Comparison of ENCODE assay signal across 2 cellular contexts in the genomic region with DNA sequence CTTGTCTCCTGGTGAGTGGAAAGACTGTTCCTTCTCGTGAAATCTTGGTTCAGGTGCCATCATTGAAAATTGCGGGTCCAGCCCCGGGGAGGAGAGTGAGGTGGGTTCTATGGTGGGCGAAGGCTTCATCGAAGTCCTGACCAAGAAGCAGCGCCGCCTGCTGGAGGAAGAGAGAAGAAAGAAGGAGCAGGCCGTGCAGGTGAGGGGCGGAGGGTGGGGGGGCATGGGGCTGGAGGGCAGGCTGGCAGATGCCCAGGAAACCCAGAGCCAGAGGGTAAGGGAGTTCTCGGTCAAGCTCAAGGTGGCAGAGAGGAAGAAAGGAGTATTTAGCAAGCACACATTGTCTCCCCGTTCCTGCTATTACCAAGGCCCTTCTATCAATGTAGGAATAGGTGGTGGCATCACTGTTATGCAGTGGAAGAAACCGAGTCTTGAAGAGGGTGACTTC.
TF ChIP-seq lines count a peak whose summit lies in the region.

No MANE protein-coding gene starts in this region.

TF ChIP-seq in HEK293T, 16 proteins besides CTCF, POLR2A, EP300 and RAD21 (continued from another document):
- TF ChIP-seq CTBP1 (IDR thresholded peaks at IDR 0.05; ENCODE audit: borderline replicate concordance) (no peak), TARDBP (IDR thresholded peaks at IDR 0.05) (no peak), ARNT (IDR thresholded peaks at IDR 0.05) (no peak), HDGF (IDR thresholded peaks at IDR 0.05; ENCODE audit: borderline replicate concordance) (no peak), ZNF384 (IDR thresholded peaks at IDR 0.05) (no peak), FOXM1 (IDR thresholded peaks at IDR 0.05; ENCODE audit: borderline replicate concordance) (no peak), ELF4 (IDR thresholded peaks at IDR 0.05) (no peak), NFRKB (IDR thresholded peaks at IDR 0.05) (no peak), FOXA1 (IDR thresholded peaks at IDR 0.05) (no peak), LEF1 (IDR thresholded peaks at IDR 0.05; ENCODE audit: borderline replicate concordance) (no peak)
- TF ChIP-seq, protein P1, sequence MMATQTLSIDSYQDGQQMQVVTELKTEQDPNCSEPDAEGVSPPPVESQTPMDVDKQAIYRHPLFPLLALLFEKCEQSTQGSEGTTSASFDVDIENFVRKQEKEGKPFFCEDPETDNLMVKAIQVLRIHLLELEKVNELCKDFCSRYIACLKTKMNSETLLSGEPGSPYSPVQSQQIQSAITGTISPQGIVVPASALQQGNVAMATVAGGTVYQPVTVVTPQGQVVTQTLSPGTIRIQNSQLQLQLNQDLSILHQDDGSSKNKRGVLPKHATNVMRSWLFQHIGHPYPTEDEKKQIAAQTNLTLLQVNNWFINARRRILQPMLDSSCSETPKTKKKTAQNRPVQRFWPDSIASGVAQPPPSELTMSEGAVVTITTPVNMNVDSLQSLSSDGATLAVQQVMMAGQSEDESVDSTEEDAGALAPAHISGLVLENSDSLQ (IDR thresholded peaks at IDR 0.05): no peak

TF ChIP-seq in HepG2, 621 proteins besides CTCF, POLR2A, EP300 and RAD21 (continued from another document):
- TF ChIP-seq, protein P2, sequence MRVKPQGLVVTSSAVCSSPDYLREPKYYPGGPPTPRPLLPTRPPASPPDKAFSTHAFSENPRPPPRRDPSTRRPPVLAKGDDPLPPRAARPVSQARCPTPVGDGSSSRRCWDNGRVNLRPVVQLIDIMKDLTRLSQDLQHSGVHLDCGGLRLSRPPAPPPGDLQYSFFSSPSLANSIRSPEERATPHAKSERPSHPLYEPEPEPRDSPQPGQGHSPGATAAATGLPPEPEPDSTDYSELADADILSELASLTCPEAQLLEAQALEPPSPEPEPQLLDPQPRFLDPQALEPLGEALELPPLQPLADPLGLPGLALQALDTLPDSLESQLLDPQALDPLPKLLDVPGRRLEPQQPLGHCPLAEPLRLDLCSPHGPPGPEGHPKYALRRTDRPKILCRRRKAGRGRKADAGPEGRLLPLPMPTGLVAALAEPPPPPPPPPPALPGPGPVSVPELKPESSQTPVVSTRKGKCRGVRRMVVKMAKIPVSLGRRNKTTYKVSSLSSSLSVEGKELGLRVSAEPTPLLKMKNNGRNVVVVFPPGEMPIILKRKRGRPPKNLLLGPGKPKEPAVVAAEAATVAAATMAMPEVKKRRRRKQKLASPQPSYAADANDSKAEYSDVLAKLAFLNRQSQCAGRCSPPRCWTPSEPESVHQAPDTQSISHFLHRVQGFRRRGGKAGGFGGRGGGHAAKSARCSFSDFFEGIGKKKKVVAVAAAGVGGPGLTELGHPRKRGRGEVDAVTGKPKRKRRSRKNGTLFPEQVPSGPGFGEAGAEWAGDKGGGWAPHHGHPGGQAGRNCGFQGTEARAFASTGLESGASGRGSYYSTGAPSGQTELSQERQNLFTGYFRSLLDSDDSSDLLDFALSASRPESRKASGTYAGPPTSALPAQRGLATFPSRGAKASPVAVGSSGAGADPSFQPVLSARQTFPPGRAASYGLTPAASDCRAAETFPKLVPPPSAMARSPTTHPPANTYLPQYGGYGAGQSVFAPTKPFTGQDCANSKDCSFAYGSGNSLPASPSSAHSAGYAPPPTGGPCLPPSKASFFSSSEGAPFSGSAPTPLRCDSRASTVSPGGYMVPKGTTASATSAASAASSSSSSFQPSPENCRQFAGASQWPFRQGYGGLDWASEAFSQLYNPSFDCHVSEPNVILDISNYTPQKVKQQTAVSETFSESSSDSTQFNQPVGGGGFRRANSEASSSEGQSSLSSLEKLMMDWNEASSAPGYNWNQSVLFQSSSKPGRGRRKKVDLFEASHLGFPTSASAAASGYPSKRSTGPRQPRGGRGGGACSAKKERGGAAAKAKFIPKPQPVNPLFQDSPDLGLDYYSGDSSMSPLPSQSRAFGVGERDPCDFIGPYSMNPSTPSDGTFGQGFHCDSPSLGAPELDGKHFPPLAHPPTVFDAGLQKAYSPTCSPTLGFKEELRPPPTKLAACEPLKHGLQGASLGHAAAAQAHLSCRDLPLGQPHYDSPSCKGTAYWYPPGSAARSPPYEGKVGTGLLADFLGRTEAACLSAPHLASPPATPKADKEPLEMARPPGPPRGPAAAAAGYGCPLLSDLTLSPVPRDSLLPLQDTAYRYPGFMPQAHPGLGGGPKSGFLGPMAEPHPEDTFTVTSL (CRISPR knock-in tag; IDR thresholded peaks at IDR 0.05; ENCODE audit: borderline replicate concordance): no peak
- TF ChIP-seq ZNF607 (CRISPR knock-in tag; IDR thresholded peaks at IDR 0.05; ENCODE audit: borderline replicate concordance) (no peak), ZNF616 (CRISPR knock-in tag; IDR thresholded peaks at IDR 0.05; ENCODE audit: low read depth) (no peak), BRD4 (CRISPR knock-in tag; IDR thresholded peaks at IDR 0.05) (no peak), ZNF468 (CRISPR knock-in tag; IDR thresholded peaks at IDR 0.05) (no peak), SMC3 (IDR thresholded peaks at IDR 0.05; ENCODE audit: low read length) (peak; percentile 37; the same call in 1 of the 2 replicates), ZNF564 (CRISPR knock-in tag; IDR thresholded peaks at IDR 0.05) (no peak), SP5 (CRISPR knock-in tag; IDR thresholded peaks at IDR 0.05; ENCODE audit: borderline replicate concordance, low read depth) (no peak), ZFP1 (CRISPR knock-in tag; IDR thresholded peaks at IDR 0.05) (no peak), ZSCAN30 (CRISPR knock-in tag; IDR thresholded peaks at IDR 0.05) (no peak), ZBTB7B (CRISPR knock-in tag; IDR thresholded peaks at IDR 0.05) (0 out of 2 replicates have a peak, but pooled peaks have one; percentile 25), STAG1 (CRISPR knock-in tag; IDR thresholded peaks at IDR 0.05) (peak; percentile 55), PHF5A (CRISPR knock-in tag; IDR thresholded peaks at IDR 0.05; ENCODE audit: low read depth, unreplicated experiment) (no peak)
- TF ChIP-seq, protein P3, sequence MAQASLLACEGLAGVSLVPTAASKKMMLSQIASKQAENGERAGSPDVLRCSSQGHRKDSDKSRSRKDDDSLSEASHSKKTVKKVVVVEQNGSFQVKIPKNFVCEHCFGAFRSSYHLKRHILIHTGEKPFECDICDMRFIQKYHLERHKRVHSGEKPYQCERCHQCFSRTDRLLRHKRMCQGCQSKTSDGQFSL (CRISPR knock-in tag; IDR thresholded peaks at IDR 0.05): peak; percentile 85; the same call in 1 of the 2 replicates
- TF ChIP-seq, protein P4, sequence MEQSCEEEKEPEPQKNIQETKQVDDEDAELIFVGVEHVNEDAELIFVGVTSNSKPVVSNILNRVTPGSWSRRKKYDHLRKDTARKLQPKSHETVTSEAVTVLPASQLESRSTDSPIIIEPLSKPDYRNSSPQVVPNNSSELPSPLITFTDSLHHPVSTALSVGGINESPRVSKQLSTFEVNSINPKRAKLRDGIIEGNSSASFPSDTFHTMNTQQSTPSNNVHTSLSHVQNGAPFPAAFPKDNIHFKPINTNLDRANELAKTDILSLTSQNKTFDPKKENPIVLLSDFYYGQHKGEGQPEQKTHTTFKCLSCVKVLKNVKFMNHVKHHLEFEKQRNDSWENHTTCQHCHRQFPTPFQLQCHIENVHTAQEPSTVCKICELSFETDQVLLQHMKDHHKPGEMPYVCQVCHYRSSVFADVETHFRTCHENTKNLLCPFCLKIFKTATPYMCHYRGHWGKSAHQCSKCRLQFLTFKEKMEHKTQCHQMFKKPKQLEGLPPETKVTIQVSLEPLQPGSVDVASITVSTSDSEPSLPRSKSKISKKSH (CRISPR knock-in tag; IDR thresholded peaks at IDR 0.05; ENCODE audit: borderline replicate concordance): no peak
- TF ChIP-seq, protein P5, sequence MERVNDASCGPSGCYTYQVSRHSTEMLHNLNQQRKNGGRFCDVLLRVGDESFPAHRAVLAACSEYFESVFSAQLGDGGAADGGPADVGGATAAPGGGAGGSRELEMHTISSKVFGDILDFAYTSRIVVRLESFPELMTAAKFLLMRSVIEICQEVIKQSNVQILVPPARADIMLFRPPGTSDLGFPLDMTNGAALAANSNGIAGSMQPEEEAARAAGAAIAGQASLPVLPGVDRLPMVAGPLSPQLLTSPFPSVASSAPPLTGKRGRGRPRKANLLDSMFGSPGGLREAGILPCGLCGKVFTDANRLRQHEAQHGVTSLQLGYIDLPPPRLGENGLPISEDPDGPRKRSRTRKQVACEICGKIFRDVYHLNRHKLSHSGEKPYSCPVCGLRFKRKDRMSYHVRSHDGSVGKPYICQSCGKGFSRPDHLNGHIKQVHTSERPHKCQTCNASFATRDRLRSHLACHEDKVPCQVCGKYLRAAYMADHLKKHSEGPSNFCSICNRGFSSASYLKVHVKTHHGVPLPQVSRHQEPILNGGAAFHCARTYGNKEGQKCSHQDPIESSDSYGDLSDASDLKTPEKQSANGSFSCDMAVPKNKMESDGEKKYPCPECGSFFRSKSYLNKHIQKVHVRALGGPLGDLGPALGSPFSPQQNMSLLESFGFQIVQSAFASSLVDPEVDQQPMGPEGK (CRISPR knock-in tag; IDR thresholded peaks at IDR 0.05): 0 out of 2 replicates have a peak, but pooled peaks have one; percentile 17
- TF ChIP-seq, protein P6, sequence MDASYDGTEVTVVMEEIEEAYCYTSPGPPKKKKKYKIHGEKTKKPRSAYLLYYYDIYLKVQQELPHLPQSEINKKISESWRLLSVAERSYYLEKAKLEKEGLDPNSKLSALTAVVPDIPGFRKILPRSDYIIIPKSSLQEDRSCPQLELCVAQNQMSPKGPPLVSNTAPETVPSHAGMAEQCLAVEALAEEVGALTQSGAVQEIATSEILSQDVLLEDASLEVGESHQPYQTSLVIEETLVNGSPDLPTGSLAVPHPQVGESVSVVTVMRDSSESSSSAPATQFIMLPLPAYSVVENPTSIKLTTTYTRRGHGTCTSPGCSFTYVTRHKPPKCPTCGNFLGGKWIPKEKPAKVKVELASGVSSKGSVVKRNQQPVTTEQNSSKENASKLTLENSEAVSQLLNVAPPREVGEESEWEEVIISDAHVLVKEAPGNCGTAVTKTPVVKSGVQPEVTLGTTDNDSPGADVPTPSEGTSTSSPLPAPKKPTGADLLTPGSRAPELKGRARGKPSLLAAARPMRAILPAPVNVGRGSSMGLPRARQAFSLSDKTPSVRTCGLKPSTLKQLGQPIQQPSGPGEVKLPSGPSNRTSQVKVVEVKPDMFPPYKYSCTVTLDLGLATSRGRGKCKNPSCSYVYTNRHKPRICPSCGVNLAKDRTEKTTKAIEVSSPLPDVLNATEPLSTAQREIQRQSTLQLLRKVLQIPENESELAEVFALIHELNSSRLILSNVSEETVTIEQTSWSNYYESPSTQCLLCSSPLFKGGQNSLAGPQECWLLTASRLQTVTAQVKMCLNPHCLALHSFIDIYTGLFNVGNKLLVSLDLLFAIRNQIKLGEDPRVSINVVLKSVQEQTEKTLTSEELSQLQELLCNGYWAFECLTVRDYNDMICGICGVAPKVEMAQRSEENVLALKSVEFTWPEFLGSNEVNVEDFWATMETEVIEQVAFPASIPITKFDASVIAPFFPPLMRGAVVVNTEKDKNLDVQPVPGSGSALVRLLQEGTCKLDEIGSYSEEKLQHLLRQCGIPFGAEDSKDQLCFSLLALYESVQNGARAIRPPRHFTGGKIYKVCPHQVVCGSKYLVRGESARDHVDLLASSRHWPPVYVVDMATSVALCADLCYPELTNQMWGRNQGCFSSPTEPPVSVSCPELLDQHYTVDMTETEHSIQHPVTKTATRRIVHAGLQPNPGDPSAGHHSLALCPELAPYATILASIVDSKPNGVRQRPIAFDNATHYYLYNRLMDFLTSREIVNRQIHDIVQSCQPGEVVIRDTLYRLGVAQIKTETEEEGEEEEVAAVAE (CRISPR knock-in tag; IDR thresholded peaks at IDR 0.05; ENCODE audit: borderline replicate concordance): no peak
